In genomic region chr10:88975377-88975720, GRCh38 we compare ENCODE assay signal across 9 cellular contexts. TPM values are rescaled to one million over a fixed set of nuclear protein-coding genes. Genes with fewer than 3 reads are reported as not detected.
DNase-seq lines count a peak whose midpoint lies in the region; ATAC-seq and TF ChIP-seq lines count a peak whose summit lies in the region.
"Had no signal": no experiment of that assay in that cellular context is flagged by ENCODE, and none has a peak within 500 bp of the region (broad histone marks: within the 10 kb centered on the region; RNA-seq: fewer than 3 reads in every experiment).

No MANE protein-coding gene starts in this region.

- no peak overlapping the region for H4K8ac ChIP-seq in mesenchymal stem cell (ENCODE audit: low read length)

- no peak overlapping the region for H3K4me2 ChIP-seq in mesenchymal stem cell (ENCODE audit: low read length, poor library complexity, severe bottlenecking)

- H2AFZ ChIP-seq in mesenchymal stem cell (ENCODE audit: low read depth, low read length) = no peak overlapping the region

- H2BK120ac ChIP-seq in mesenchymal stem cell (ENCODE audit: low read depth, low read length) = no peak overlapping the region

- H3K36me3 ChIP-seq in heart right ventricle = no peaks in the 10 kb centered on the region
- no peaks in the 10 kb centered on the region for H3K36me3 ChIP-seq in ascending aorta
- no peaks in the 10 kb centered on the region for H3K36me3 ChIP-seq in mesenchymal stem cell (ENCODE audit: control insufficient read depth in 1 of 2, insufficient read depth in 2 of 2, low read depth in 1 of 2, low read length in 2 of 2)
- no peaks in the 10 kb centered on the region for H3K36me3 ChIP-seq in vagina

- H3K18ac ChIP-seq in mesenchymal stem cell (ENCODE audit: low read depth in 1 of 2, low read length in 2 of 2) = no peak overlapping the region

- no peak for DNase-seq in heart right ventricle
- DNase-seq in Right ventricle myocardium inferior (ENCODE audit: missing footprints) = no peak
- no peak for DNase-seq in ascending aorta (ENCODE audit: low spot score in 2 of 2)
- DNase-seq in mesenchymal stem cell = no peak
- DNase-seq in vagina (ENCODE audit: extremely low spot score in 2 of 2) = no peak
- no peak for DNase-seq in DMS79 treated with DMSO at 0.1 percent for 48 hours (lab: John Stamatoyannopoulos, UW)
- DNase-seq in putamen (ENCODE audit: low spot score) = no peak
- DNase-seq: DMS79 had no signal

- TF ChIP-seq POLR2A in vagina (IDR thresholded peaks at IDR 0.05) = no peak

- H2BK15ac ChIP-seq in mesenchymal stem cell (ENCODE audit: low read depth, poor library complexity, severe bottlenecking) = no peak overlapping the region

- WGBS in heart right ventricle, 2 donors = 61 to 70% methylated on average over 3 of the region's 3 CpGs
- 99% methylated on average over 3 of the region's 3 CpGs for WGBS in mesenchymal stem cell

- H3K9me3 ChIP-seq in heart right ventricle = no peaks in the 10 kb centered on the region
- H3K9me3 ChIP-seq in ascending aorta = no peaks in the 10 kb centered on the region
- no peaks in the 10 kb centered on the region for H3K9me3 ChIP-seq in mesenchymal stem cell (ENCODE audit: control insufficient read depth, low read length)
- no peaks in the 10 kb centered on the region for H3K9me3 ChIP-seq in vagina

- H2BK12ac ChIP-seq in mesenchymal stem cell (ENCODE audit: low read length in 2 of 2) = no peak overlapping the region

- no peak overlapping the region for H3K23ac ChIP-seq in mesenchymal stem cell (ENCODE audit: low read length in 2 of 2)

- peaks cover 0 to 52% (median 28%) of the 10 kb centered on the region in 9 donors for H3K4me1 ChIP-seq in heart right ventricle
- H3K4me1 ChIP-seq in ascending aorta = peaks cover 4 to 40% of the 10 kb centered on the region in 2 donors
- H3K4me1 ChIP-seq in mesenchymal stem cell (ENCODE audit: control insufficient read depth, insufficient read depth, low read depth, low read length) = peaks cover 7% of the 10 kb centered on the region
- H3K4me1 ChIP-seq in vagina = peaks cover 44% of the 10 kb centered on the region

- peak overlapping the region in 1 of 2 experiments; percentile 58 for H3K4ac ChIP-seq in mesenchymal stem cell (ENCODE audit: low read depth in 1 of 2, low read length in 2 of 2)

- intact Hi-C loops in heart right ventricle (cut with DNase I) (no loop called here), Right ventricle myocardium inferior (cut with DNase I) (no loop called here), ascending aorta (cut with DNase I) (no loop called here), vagina (cut with DNase I) (no loop called here)

- no peak overlapping the region for H3K14ac ChIP-seq in mesenchymal stem cell (ENCODE audit: low read length in 2 of 2)

- peak overlapping the region; percentile 8 for H2AK5ac ChIP-seq in mesenchymal stem cell (ENCODE audit: low read length, severe bottlenecking)

- TF ChIP-seq CTCF in heart right ventricle (IDR thresholded peaks at IDR 0.05) = no peak
- no peak for TF ChIP-seq CTCF in ascending aorta (IDR thresholded peaks at IDR 0.05)
- no peak for TF ChIP-seq CTCF in vagina (IDR thresholded peaks at IDR 0.05)

- H4K91ac ChIP-seq in mesenchymal stem cell (ENCODE audit: low read length) = no peak overlapping the region

- H2BK5ac ChIP-seq in mesenchymal stem cell (ENCODE audit: low read depth, low read length, poor library complexity, severe bottlenecking) = no peak overlapping the region

- H3K27me3 ChIP-seq in heart right ventricle (no peaks in the 10 kb centered on the region), ascending aorta (no peaks in the 10 kb centered on the region), mesenchymal stem cell (ENCODE audit: control insufficient read depth in 1 of 2, insufficient read depth in 1 of 2, low read length in 2 of 2) (no peaks in the 10 kb centered on the region), vagina (no peaks in the 10 kb centered on the region)

- peaks cover 14% of the 10 kb centered on the region for H3K79me1 ChIP-seq in mesenchymal stem cell (replicated peaks; ENCODE audit: low read length, poor library complexity, severe bottlenecking)

- H3K27ac ChIP-seq in heart right ventricle (peak overlapping the region in 9 of 10 donors; percentile 51 to 74 (median 69)), ascending aorta (peak overlapping the region; percentile 87 to 89), mesenchymal stem cell (ENCODE audit: low read length, poor library complexity, severe bottlenecking) (peak overlapping the region; percentile 10), vagina (peak overlapping the region; percentile 87)

- H3K4me3 ChIP-seq in heart right ventricle (peak overlapping the region; percentile 16 to 52 (median 44)), ascending aorta (peak overlapping the region; percentile 46 to 53), mesenchymal stem cell (ENCODE audit: insufficient read depth in 1 of 2, low read depth in 1 of 2, low read length in 2 of 2) (peak overlapping the region in 1 of 2 experiments; percentile 78), vagina (peak overlapping the region; percentile 38 to 47)

- H3K9ac ChIP-seq in mesenchymal stem cell (ENCODE audit: low read length) = peak overlapping the region; percentile 90

- ATAC-seq in heart right ventricle = peak in 3 of 8 donors; percentile 10 to 34 (median 19)
- no peak for ATAC-seq in Right ventricle myocardium inferior
- ATAC-seq in HG02798 (IDR thresholded peaks at IDR 0.05; ENCODE audit: poor library complexity, unreplicated experiment) = no peak

RNA-seq across cellular contexts. Expression of gene FAS, which starts 15.2 kb away (rescaled TPM):
- total RNA-seq in heart right ventricle (10 to 100 TPM in 1 of 10 donors, 1 to 10 TPM in 9; 2.5 to 10.1 (median 3.7) TPM), Right ventricle myocardium inferior (4.7 TPM), ascending aorta (10.5 TPM), vagina (41.0 TPM)
- polyA plus RNA-seq in heart right ventricle = 1 to 10 TPM; 3.5 to 4.6 TPM
- 16.2 TPM for polyA plus RNA-seq in mesenchymal stem cell (2013, experiment 1 of 2)
- 18.1 TPM for polyA plus RNA-seq in mesenchymal stem cell (2013, experiment 2 of 2)

RNA-seq across cellular contexts. Expression of gene ACTA2, which starts 22.8 kb away (rescaled TPM):
- total RNA-seq in heart right ventricle = 100 to 1,000 TPM in 2 of 10 donors, 10 to 100 TPM in 8; 59.4 to 123 (median 73.7) TPM
- 100 to 1,000 TPM in 1 of 2 donors, 10 to 100 TPM in 1; 98.0 to 358 TPM for polyA plus RNA-seq in heart right ventricle
- total RNA-seq in Right ventricle myocardium inferior = 75.2 TPM
- 5,316 TPM for total RNA-seq in ascending aorta
- 390 TPM for polyA plus RNA-seq in mesenchymal stem cell (2013, experiment 1 of 2)
- 385 TPM for polyA plus RNA-seq in mesenchymal stem cell (2013, experiment 2 of 2)
- 1,162 TPM for total RNA-seq in vagina

Comparison
In these comparisons a context has a peak if more than half of its experiments do, and no peak if none do; other contexts are left out.
1. H3K27ac ChIP-seq: peak in every context shown above with its lines; median percentile 88 in ascending aorta; 87 in vagina; 69 in heart right ventricle; 10 in mesenchymal stem cell.